32 cellular contexts compared by ENCODE assay signal in the genomic region with DNA sequence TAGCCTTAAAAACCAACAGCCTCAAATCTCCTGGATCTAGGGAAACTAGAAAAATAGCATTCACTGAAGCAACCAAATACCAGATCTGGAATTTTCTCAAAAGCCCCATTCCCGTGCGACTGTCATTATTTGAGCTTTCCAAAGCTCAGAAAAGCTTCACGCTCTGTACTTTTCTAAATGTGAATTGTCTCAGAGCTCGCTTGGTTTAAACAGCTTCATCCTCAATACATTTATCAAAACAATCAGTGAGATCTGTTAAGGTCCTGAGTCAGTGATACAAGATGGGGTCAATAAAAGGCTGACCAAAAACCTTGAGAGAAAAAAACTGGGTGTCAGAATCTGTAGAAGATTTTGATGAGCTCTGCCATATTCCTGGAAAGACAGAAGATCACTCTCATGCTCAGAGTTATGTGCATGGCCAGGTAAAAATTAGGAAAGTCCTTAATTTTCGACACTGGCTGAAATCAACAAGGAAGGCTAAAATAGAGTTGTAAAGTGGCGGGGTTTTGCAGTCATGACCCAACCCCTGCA.
"Had no signal": no experiment of that assay in that cellular context is flagged by ENCODE, and none has a peak within 500 bp of the region (broad histone marks: within the 10 kb centered on the region; RNA-seq: fewer than 3 reads in every experiment).

No MANE protein-coding gene starts in this region.

- H3K9me3 ChIP-seq: adrenal gland, ascending aorta, body of pancreas, breast epithelium had no signal

- DNase-seq: activated effector memory CD4-positive, alpha-beta T cell treated with anti-CD3 and anti-CD28 coated beads, Interleukin-2, amount 50 U/mL, for 16 hours; activated effector memory CD4-positive, alpha-beta T cell treated with Interleukin-2 at 50 U/mL for 16 hours; activated gamma-delta T cell; activated gamma-delta T cell treated with Interleukin-2 at 50 U/mL for 16 hours; activated naive CD4-positive, alpha-beta T cell; activated naive CD4-positive, alpha-beta T cell treated with anti-CD3 and anti-CD28 coated beads for 36 hours; activated naive CD4-positive, alpha-beta T cell treated with anti-CD3 and anti-CD28 coated beads, Interleukin-2, amount 10 ng/mL, durations not matched to agents 7 days and 5 days; activated naive CD4-positive, alpha-beta T cell treated with anti-CD3 and anti-CD28 coated beads, Interleukin-2, amount 50 U/mL, for 16 hours; activated naive CD4-positive, alpha-beta T cell treated with Interleukin-2 at 50 U/mL for 16 hours; activated naive CD8-positive, alpha-beta T cell treated with anti-CD3 and anti-CD28 coated beads for 36 hours; activated naive CD8-positive, alpha-beta T cell treated with anti-CD3 and anti-CD28 coated beads, Interleukin-2, amount 10 ng/mL, durations not matched to agents 7 days and 5 days; activated naive CD8-positive, alpha-beta T cell treated with anti-CD3 and anti-CD28 coated beads, Interleukin-2, amount 50 U/mL, for 24 hours; activated T-cell treated with anti-CD3 and anti-CD28 coated beads, Interleukin-2, amount 50 U/mL, for 24 hours; activated T-cell treated with anti-CD3 and anti-CD28 coated beads, Interleukin-2, amount 50 U/mL, for 4 hours; activated T-cell treated with anti-CD3 and anti-CD28 coated beads, Interleukin-2, amount 50 U/mL, for 48 hours; activated T-cell treated with anti-CD3 and anti-CD28 coated beads, Interleukin-2, amount 50 U/mL, for 72 hours; adrenal gland; amniotic stem cell; amygdala; anterior cingulate cortex; aorta; body of pancreas; brain microvascular endothelial cell; central memory CD4-positive, alpha-beta T cell; cerebellar nuclear complex had no signal

- H3K36me3 ChIP-seq: adrenal gland, ascending aorta, brain microvascular endothelial cell, breast epithelium, cardiac muscle cell had no signal

- ATAC-seq: activated naive CD4-positive, alpha-beta T cell treated with anti-CD3 and anti-CD28 coated beads, Interleukin-2, amount 50 U/mL, for 72 hours; activated naive CD8-positive, alpha-beta T cell treated with anti-CD3 and anti-CD28 coated beads, Interleukin-2, amount 50 U/mL, for 24 hours; activated T-cell treated with anti-CD3 and anti-CD28 coated beads, Interleukin-2, amount 50 U/mL, for 4 hours; activated T-cell treated with anti-CD3 and anti-CD28 coated beads, Interleukin-2, amount 50 U/mL, for 72 hours; activated T-helper 17 cell treated with anti-CD3 and anti-CD28 coated beads, Interleukin-2, amount 50 U/mL, for 72 hours; body of pancreas had no signal

- H3K4me1 ChIP-seq: adrenal gland, ascending aorta, body of pancreas, breast epithelium had no signal

- H3K4me3 ChIP-seq: adrenal gland, ascending aorta, body of pancreas, breast epithelium, cardiac muscle cell had no signal

- H3K27ac ChIP-seq: adrenal gland, ascending aorta, body of pancreas, brain microvascular endothelial cell, breast epithelium, cardiac muscle cell had no signal

- FAIRE-seq: astrocyte, bronchial epithelial cell had no signal

- H3K27me3 ChIP-seq: ascending aorta, body of pancreas had no signal
